9 cellular contexts compared by ENCODE assay signal in the genomic region with DNA sequence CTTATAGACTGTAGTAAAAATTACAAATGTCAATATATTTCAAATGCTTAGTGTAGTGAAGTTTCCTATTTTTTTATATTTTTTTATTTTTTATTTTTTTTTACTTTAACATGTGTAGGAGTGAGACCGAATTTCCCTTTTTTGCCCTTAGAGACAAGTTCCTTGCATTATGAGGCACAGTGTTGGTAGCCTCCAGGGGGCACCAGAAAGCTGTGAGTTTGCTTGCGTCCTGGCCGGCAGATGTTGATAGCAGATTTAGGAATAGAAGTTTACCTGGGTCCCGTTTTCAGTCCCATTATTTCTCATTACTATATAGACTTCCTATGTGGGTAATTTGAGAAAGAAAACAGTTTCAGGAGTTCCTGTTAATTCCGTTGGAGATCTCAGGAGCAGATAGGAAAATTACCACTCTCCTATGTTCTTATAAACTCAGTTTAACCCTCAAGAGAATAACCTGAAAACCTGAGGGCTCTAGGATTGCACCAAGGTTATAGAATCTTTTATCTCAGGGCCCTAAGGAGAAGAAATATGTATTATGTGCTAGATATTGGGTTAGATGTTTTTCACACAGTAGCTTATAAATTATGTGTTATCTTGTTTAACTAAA.
DNase-seq lines count a peak whose midpoint lies in the region; ATAC-seq and TF ChIP-seq lines count a peak whose summit lies in the region.
"Had no signal": no experiment of that assay in that cellular context is flagged by ENCODE, and none has a peak within 500 bp of the region (broad histone marks: within the 10 kb centered on the region; RNA-seq: fewer than 3 reads in every experiment).

No MANE protein-coding gene starts in this region.

- H3K79me2 ChIP-seq in DND-41 (ENCODE audit: insufficient read depth, low read length) = no peaks in the 10 kb centered on the region

- H2AFZ ChIP-seq in DND-41 (ENCODE audit: low read depth, low read length) = no peak overlapping the region

- 5 to 8% methylated on average over 5 of the region's 5 CpGs for WGBS in heart right ventricle, 2 donors
- 3 to 9% methylated on average over 5 of the region's 5 CpGs for WGBS in sigmoid colon, 2 donors

- peak; percentile 48 for DNase-seq in DND-41
- DNase-seq in NOMO-1 treated with dmso at 0.1 percent for 144 hours (lab: John Stamatoyannopoulos, UW; ENCODE audit: unreplicated experiment) = peak; percentile 8
- DNase-seq in activated naive CD4-positive, alpha-beta T cell treated with anti-CD3 and anti-CD28 coated beads, Interleukin-2, amount 10 ng/mL, durations not matched to agents 7 days and 5 days = peak; percentile 64
- peak; percentile 44 to 54 for DNase-seq in heart right ventricle
- peak; percentile 82 for DNase-seq in sigmoid colon
- no peak for DNase-seq in OCI-M2 (lab: John Stamatoyannopoulos, UW; ENCODE audit: unreplicated experiment)

- no peak for TF ChIP-seq EP300 in sigmoid colon (IDR thresholded peaks at IDR 0.05)

- H3K4me2 ChIP-seq in DND-41 (ENCODE audit: insufficient read depth, low read length) = no peak overlapping the region

- intact Hi-C loops in heart right ventricle (cut with DNase I) (loop anchor here in 9 of 10 donors (2.0 to 10.0 kb wide), 4 partner anchors 193 to 329 kb away; no protein-coding TSS in a partner anchor), sigmoid colon (cut with DNase I) (loop anchor here (2.0 to 10.0 kb wide), 2 partner anchors 329 to 513 kb away; no protein-coding TSS in a partner anchor)

- CTCF ChIA-PET in activated naive CD4-positive, alpha-beta T cell treated with anti-CD3 and anti-CD28 coated beads, Interleukin-2, amount 10 ng/mL, durations not matched to agents 7 days and 5 days (lab: Charles Lee) = interaction anchor here (0.6 to 3.0 kb wide), 4 partner anchors 10 to 327 kb away, joined by 3 to 12 read pairs (median 4); no protein-coding TSS in a partner anchor

- TF ChIP-seq CTCF in DND-41 (IDR thresholded peaks at IDR 0.05; ENCODE audit: borderline replicate concordance, extremely low read depth, low read length, poor library complexity, severe bottlenecking) = peak; percentile 71
- peak; percentile 36 to 81 (median 70) for TF ChIP-seq CTCF in heart right ventricle (IDR thresholded peaks at IDR 0.05)
- TF ChIP-seq CTCF in sigmoid colon (IDR thresholded peaks at IDR 0.05) = peak; percentile 21 to 72 (median 62)

- H3K27ac ChIP-seq in DND-41 (ENCODE audit: low read length) (no peak overlapping the region), heart right ventricle (no peak overlapping the region), sigmoid colon (no peak overlapping the region)

- H3K9ac ChIP-seq in DND-41 (ENCODE audit: low read depth, low read length) = no peak overlapping the region

- H3K36me3 ChIP-seq in DND-41 (ENCODE audit: insufficient read depth, low read length) (no peaks in the 10 kb centered on the region), heart right ventricle (no peaks in the 10 kb centered on the region), sigmoid colon (no peaks in the 10 kb centered on the region)

- no peaks in the 10 kb centered on the region for H4K20me1 ChIP-seq in DND-41 (ENCODE audit: insufficient read depth, low read length)

- H3K9me3 Mint-ChIP-seq in activated naive CD4-positive, alpha-beta T cell treated with anti-CD3 and anti-CD28 coated beads, Interleukin-2, amount 10 ng/mL, durations not matched to agents 7 days and 5 days = no peaks in the 10 kb centered on the region

- H3K4me1 ChIP-seq in DND-41 (ENCODE audit: insufficient read depth, low read length) (no peaks in the 10 kb centered on the region), heart right ventricle (no peaks in the 10 kb centered on the region), sigmoid colon (no peaks in the 10 kb centered on the region)

- peak; percentile 78 for ATAC-seq in DND-41 (ENCODE audit: insufficient read depth, low read depth)
- peak; percentile 92 for ATAC-seq in GM21367 (IDR thresholded peaks at IDR 0.05; ENCODE audit: unreplicated experiment)
- ATAC-seq in HG03571 (IDR thresholded peaks at IDR 0.05; ENCODE audit: unreplicated experiment) = peak; percentile 65
- ATAC-seq in heart right ventricle = peak in 5 of 8 donors; percentile 46 to 69 (median 61)

- H3K4me3 ChIP-seq in DND-41 (ENCODE audit: low read depth in 1 of 2, low read length in 2 of 2) = no peak overlapping the region
- no peak overlapping the region for H3K4me3 ChIP-seq in heart right ventricle
- H3K4me3 ChIP-seq in sigmoid colon = no peak overlapping the region

- peaks cover 7% of the 10 kb centered on the region for H3K27me3 ChIP-seq in DND-41 (ENCODE audit: insufficient read depth, low read length, poor library complexity)
- H3K27me3 ChIP-seq in heart right ventricle = peaks cover 0 to 17% (median 0%) of the 10 kb centered on the region in 7 donors
- no peaks in the 10 kb centered on the region for H3K27me3 ChIP-seq in sigmoid colon

- H3K9me3 ChIP-seq in DND-41 (ENCODE audit: insufficient read depth, low read length, severe bottlenecking) (no peaks in the 10 kb centered on the region), heart right ventricle (no peaks in the 10 kb centered on the region), sigmoid colon (no peaks in the 10 kb centered on the region)

- no peak overlapping the region for H3K4me3 Mint-ChIP-seq in activated naive CD4-positive, alpha-beta T cell treated with anti-CD3 and anti-CD28 coated beads, Interleukin-2, amount 10 ng/mL, durations not matched to agents 7 days and 5 days
- H3K4me3 Mint-ChIP-seq: activated naive CD8-positive, alpha-beta T cell had no signal

- H3K27ac Mint-ChIP-seq in activated naive CD4-positive, alpha-beta T cell treated with anti-CD3 and anti-CD28 coated beads, Interleukin-2, amount 10 ng/mL, durations not matched to agents 7 days and 5 days = no peak overlapping the region
- H3K27ac Mint-ChIP-seq: activated naive CD8-positive, alpha-beta T cell had no signal

- no peak for TF ChIP-seq POLR2A in sigmoid colon (IDR thresholded peaks at IDR 0.05)

- H3K36me3 Mint-ChIP-seq in activated naive CD4-positive, alpha-beta T cell treated with anti-CD3 and anti-CD28 coated beads, Interleukin-2, amount 10 ng/mL, durations not matched to agents 7 days and 5 days = no peaks in the 10 kb centered on the region
- H3K36me3 Mint-ChIP-seq: activated naive CD8-positive, alpha-beta T cell had no signal

- H3K27me3 Mint-ChIP-seq in activated naive CD4-positive, alpha-beta T cell treated with anti-CD3 and anti-CD28 coated beads, Interleukin-2, amount 10 ng/mL, durations not matched to agents 7 days and 5 days = peaks cover 17% of the 10 kb centered on the region

- no peaks in the 10 kb centered on the region for H3K4me1 Mint-ChIP-seq in activated naive CD4-positive, alpha-beta T cell treated with anti-CD3 and anti-CD28 coated beads, Interleukin-2, amount 10 ng/mL, durations not matched to agents 7 days and 5 days
